In the genomic region with DNA sequence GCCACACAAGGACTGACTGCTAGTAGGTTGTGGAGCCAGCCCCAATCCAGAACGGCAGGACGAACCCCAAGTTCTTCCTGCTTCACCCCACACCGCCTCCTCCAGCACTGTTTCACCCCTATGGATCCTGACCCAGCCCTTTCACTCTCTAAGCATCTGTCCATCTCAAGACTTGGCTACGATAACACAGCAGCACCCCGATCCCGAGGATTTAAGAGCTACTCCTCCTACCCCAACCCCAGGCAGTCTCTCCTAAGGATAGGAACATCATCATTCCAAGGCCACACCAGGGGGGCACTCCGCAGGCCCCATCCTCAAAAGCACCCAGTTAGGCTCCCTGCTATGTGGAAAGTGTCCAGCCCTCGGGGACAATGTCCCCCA, we compare ENCODE assay signal across 8 cellular contexts. TPM values are rescaled to one million over a fixed set of nuclear protein-coding genes. Genes with fewer than 3 reads are reported as not detected.
DNase-seq lines count a peak whose midpoint lies in the region; ATAC-seq, FAIRE-seq and TF ChIP-seq lines count a peak whose summit lies in the region.

No MANE protein-coding gene starts in this region.

- H3K9me3 ChIP-seq in HepG2 (ENCODE audit: low read length) (no peaks in the 10 kb centered on the region), thyroid gland (no peaks in the 10 kb centered on the region)

- no peak for TF ChIP-seq RAD21 in HepG2 (CRISPR knock-in tag; IDR thresholded peaks at IDR 0.05)

- peak overlapping the region; percentile 90 for H3K4me2 ChIP-seq in HepG2 (ENCODE audit: low read depth, low read length)

- no peak for FAIRE-seq in HepG2 (lab: Jason Lieb, UNC)

- in situ Hi-C loops in HepG2 (cut with HindIII; ENCODE audit: extremely low pct_ligation_motif_present, low pct_unique_long_range_greater_than_20kb), result no loop called here

- peaks cover 0 to 4% of the 10 kb centered on the region in 2 experiments; a peak in 1 of 5 replicates for H3K27me3 ChIP-seq in HepG2 (ENCODE audit: control insufficient read depth in 1 of 2, insufficient read depth in 2 of 2, low read length in 2 of 2)
- H3K27me3 ChIP-seq in thyroid gland, result no peaks in the 10 kb centered on the region

- peak overlapping the region; percentile 89 to 98 (median 94) for H3K4me3 ChIP-seq in HepG2 (replicated peaks in 1 of 3; ENCODE audit: insufficient read depth in 1 of 3, low read depth in 2 of 3, low read length in 3 of 3)
- H3K4me3 ChIP-seq in thyroid gland (replicated peaks in 1 of 3), result peak overlapping the region; percentile 58 to 91 (median 69)

- BruUV-seq in HepG2 (replicated peaks; lab: Mats Ljungman, UMichigan), result TSS peak; percentile 74

- no peaks in the 10 kb centered on the region for H4K20me1 ChIP-seq in HepG2 (ENCODE audit: insufficient read depth, low read length)

- H3K79me2 ChIP-seq in HepG2 (ENCODE audit: insufficient read depth, low read length), result peaks cover 4% of the 10 kb centered on the region

- H3K36me3 ChIP-seq in HepG2 (replicated peaks in 1 of 2; ENCODE audit: control insufficient read depth in 1 of 2, insufficient read depth in 2 of 2, low read length in 2 of 2) (no peaks in the 10 kb centered on the region), thyroid gland (peaks cover 3% of the 10 kb centered on the region in 2 donors)

- POLR2A ChIA-PET in HepG2 (lab: Yijun Ruan, JAX), result interaction anchor here (0.6 to 1.6 kb wide), 9 partner anchors 13 to 942 kb away, joined by 3 to 9 read pairs (median 4); partner anchors contain the start of genes AOX1 and SPATS2L

- intact Hi-C loops in HepG2 (cut with micrococcal nuclease; ENCODE audit: unreplicated experiment), result no loop called here
- intact Hi-C loops in thyroid gland (cut with DNase I), result no loop called here

- TF ChIP-seq POLR2A in HepG2 (IDR thresholded peaks at IDR 0.05; ENCODE audit: insufficient read depth in 1 of 2, low read depth in 2 of 2, low read length in 2 of 2), result no peak
- no peak for TF ChIP-seq POLR2A in thyroid gland (IDR thresholded peaks at IDR 0.05)

- DNase-seq in stimulated activated CD4-positive, alpha-beta T cell treated with anti-CD3 and anti-CD28 coated beads, Interleukin-15, amount 100 ng/mL, for 24 hours, result peak; percentile 7
- DNase-seq in stimulated activated CD4-positive, alpha-beta T cell treated with anti-CD3 and anti-CD28 coated beads, Interleukin-4, amount 100 ng/mL, for 4 hours, result no peak
- DNase-seq in NCI-H2227 (lab: John Stamatoyannopoulos, UW; ENCODE audit: unreplicated experiment) (peak; percentile 52), cerebellar cortex (ENCODE audit: low spot score) (peak; percentile 19), HepG2 (ENCODE audit: low spot score) (no peak), thyroid gland (peak; percentile 13 to 20), SIG-M5 (lab: John Stamatoyannopoulos, UW) (no peak)

- WGBS in HepG2 (ENCODE audit: low lambda C conversion rate), result 2% methylated on average over 8 of the region's 8 CpGs
- WGBS in thyroid gland, 2 donors, result 33 to 38% methylated on average over 6 to 8 of the region's 8 CpGs

- TF ChIP-seq EP300 in HepG2 (IDR thresholded peaks at IDR 0.05; ENCODE audit: low read depth in 2 of 2, low read length in 2 of 2) (no peak), HepG2 (CRISPR knock-in tag; IDR thresholded peaks at IDR 0.05; ENCODE audit: borderline replicate concordance) (no peak)

- H3K4me1 ChIP-seq in HepG2 (ENCODE audit: insufficient read depth, low read length), result peaks cover 23% of the 10 kb centered on the region
- H3K4me1 ChIP-seq in thyroid gland, result peaks cover 4 to 9% of the 10 kb centered on the region in 2 donors

- H3K9ac ChIP-seq in HepG2 (ENCODE audit: insufficient read depth, low read depth, low read length), result peak overlapping the region; percentile 85

- ATAC-seq in HepG2, result peak; percentile 41
- ATAC-seq in GM21717 (IDR thresholded peaks at IDR 0.05; ENCODE audit: unreplicated experiment), result no peak

- H3K27ac ChIP-seq in HepG2 (ENCODE audit: extremely low read length, insufficient read depth, low read length) (peak overlapping the region; percentile 69), thyroid gland (peak overlapping the region; percentile 67 to 72 (median 71))

- peak overlapping the region; percentile 56 for H2AFZ ChIP-seq in HepG2 (ENCODE audit: low read length)

- TF ChIP-seq CTCF in HepG2 (CRISPR knock-in tag; IDR thresholded peaks at IDR 0.05) (no peak; the same call in 1 of the 2 replicates), thyroid gland (IDR thresholded peaks at IDR 0.05) (no peak)

- CTCF ChIA-PET in HepG2 (lab: Yijun Ruan, JAX; ENCODE audit: low intra/inter-chr PET ratio, low total read pairs), result interaction anchor here (1.2 to 2.1 kb wide), 2 partner anchors 25 to 530 kb away, joined by 5 to 8 read pairs; no protein-coding TSS in a partner anchor

TF ChIP-seq in HepG2, 621 proteins besides CTCF, POLR2A, EP300 and RAD21 (continues in another document):
- no peak for TF ChIP-seq PAF1 (CRISPR knock-in tag; IDR thresholded peaks at IDR 0.05)

RNA-seq across cellular contexts. Expression of gene KCTD18, which starts 0.7 kb away (rescaled TPM):
- total RNA-seq in HepG2 (2016; rRNA removed; fragmentation: Illumina TruSeq; extraction: Trizol) (7.0 and 7.1 TPM in 2 replicates), thyroid gland (100 to 1,000 TPM in 1 of 4 donors, 10 to 100 TPM in 3; 30.5 to 122 (median 60.4) TPM)
- total RNA-seq in HepG2 (2016; cell fraction: cytosol; rRNA removed; fragmentation: Illumina TruSeq; extraction: Trizol; ENCODE audit: low read depth), result 1.9 and 2.4 TPM in 2 replicates
- total RNA-seq in HepG2 (2016; cell fraction: insoluble cytoplasmic fraction; rRNA removed; fragmentation: Illumina TruSeq; extraction: Trizol), result 6.3 and 7.3 TPM in 2 replicates
- 7.3 and 8.3 TPM in 2 replicates for total RNA-seq in HepG2 (2016; cell fraction: membrane; rRNA removed; fragmentation: Illumina TruSeq; extraction: Trizol)
- 3.6 and 4.2 TPM in 2 replicates for total RNA-seq in HepG2 (2016; cell fraction: nucleus; rRNA removed; fragmentation: Illumina TruSeq; extraction: Trizol)
- polyA plus RNA-seq in HepG2 (2011; rRNA removed), result 2.2 and 2.5 TPM in 2 replicates
- polyA plus RNA-seq in HepG2 (2011; cell fraction: cytosol; rRNA removed), result 1.6 and 2.3 TPM in 2 replicates
- polyA plus RNA-seq in HepG2 (2011; cell fraction: nucleus; rRNA removed), result 3.2 and 4.3 TPM in 2 replicates
- 2.8 and 4.9 TPM in 2 replicates for polyA plus RNA-seq in HepG2 (2012)
- polyA plus RNA-seq in HepG2 (2016; cell fraction: cytosol; fragmentation: Illumina TruSeq; extraction: Trizol; ENCODE audit: low read depth), result 2.4 and 3.1 TPM in 2 replicates
- polyA plus RNA-seq in HepG2 (2016; cell fraction: insoluble cytoplasmic fraction; fragmentation: Illumina TruSeq; extraction: Trizol; ENCODE audit: low read depth), result 5.9 and 8.3 TPM in 2 replicates
- 5.6 TPM in 2 replicates for polyA plus RNA-seq in HepG2 (2016; cell fraction: membrane; fragmentation: Illumina TruSeq; extraction: Trizol; ENCODE audit: low read depth)
- 5.0 and 6.2 TPM in 2 replicates for polyA plus RNA-seq in HepG2 (2016; cell fraction: nucleus; fragmentation: Illumina TruSeq; extraction: Trizol; ENCODE audit: insufficient read depth, low read depth)
- polyA minus RNA-seq in HepG2 (2011; rRNA and poly(A)+ RNA removed; ENCODE audit: low replicate concordance), result 0.42 and 0.86 TPM in 2 replicates
- 2.0 and 2.1 TPM in 2 replicates for polyA minus RNA-seq in HepG2 (2011; cell fraction: cytosol; rRNA and poly(A)+ RNA removed)
- polyA minus RNA-seq in HepG2 (2011; cell fraction: nucleus; rRNA and poly(A)+ RNA removed), result 4.0 and 4.1 TPM in 2 replicates

RNA-seq across cellular contexts. Expression of gene SGO2, which starts 16.8 kb away (rescaled TPM):
- total RNA-seq in HepG2 (2016; rRNA removed; fragmentation: Illumina TruSeq; extraction: Trizol) (16.2 and 32.2 TPM in 2 replicates), thyroid gland (1 to 10 TPM; 1.6 to 5.2 (median 3.2) TPM)
- 1.1 and 1.4 TPM in 2 replicates for total RNA-seq in HepG2 (2016; cell fraction: cytosol; rRNA removed; fragmentation: Illumina TruSeq; extraction: Trizol; ENCODE audit: low read depth)
- 16.1 and 31.3 TPM in 2 replicates for total RNA-seq in HepG2 (2016; cell fraction: insoluble cytoplasmic fraction; rRNA removed; fragmentation: Illumina TruSeq; extraction: Trizol)
- 4.3 and 5.1 TPM in 2 replicates for total RNA-seq in HepG2 (2016; cell fraction: membrane; rRNA removed; fragmentation: Illumina TruSeq; extraction: Trizol)
- total RNA-seq in HepG2 (2016; cell fraction: nucleus; rRNA removed; fragmentation: Illumina TruSeq; extraction: Trizol), result 26.7 and 28.5 TPM in 2 replicates
- 1.9 and 5.1 TPM in 2 replicates for polyA plus RNA-seq in HepG2 (2011; rRNA removed)
- 1.2 and 1.3 TPM in 2 replicates for polyA plus RNA-seq in HepG2 (2011; cell fraction: cytosol; rRNA removed)
- 2.6 and 2.7 TPM in 2 replicates for polyA plus RNA-seq in HepG2 (2011; cell fraction: nucleus; rRNA removed)
- polyA plus RNA-seq in HepG2 (2012), result 3.4 and 6.3 TPM in 2 replicates
- polyA plus RNA-seq in HepG2 (2016; cell fraction: cytosol; fragmentation: Illumina TruSeq; extraction: Trizol; ENCODE audit: low read depth), result 0.41 and 0.43 TPM in 2 replicates
- polyA plus RNA-seq in HepG2 (2016; cell fraction: insoluble cytoplasmic fraction; fragmentation: Illumina TruSeq; extraction: Trizol; ENCODE audit: low read depth), result 25.2 and 26.5 TPM in 2 replicates
- 1.2 TPM in 2 replicates for polyA plus RNA-seq in HepG2 (2016; cell fraction: membrane; fragmentation: Illumina TruSeq; extraction: Trizol; ENCODE audit: low read depth)
- polyA plus RNA-seq in HepG2 (2016; cell fraction: nucleus; fragmentation: Illumina TruSeq; extraction: Trizol; ENCODE audit: insufficient read depth, low read depth), result 17.4 and 17.5 TPM in 2 replicates
- polyA minus RNA-seq in HepG2 (2011; rRNA and poly(A)+ RNA removed; ENCODE audit: low replicate concordance), result 0.84 and 3.3 TPM in 2 replicates
- polyA minus RNA-seq in HepG2 (2011; cell fraction: cytosol; rRNA and poly(A)+ RNA removed), result 4.9 and 5.4 TPM in 2 replicates
- 26.2 and 43.8 TPM in 2 replicates for polyA minus RNA-seq in HepG2 (2011; cell fraction: nucleus; rRNA and poly(A)+ RNA removed)

Comparison
In these comparisons a context has a peak if more than half of its experiments do, and no peak if none do; other contexts are left out.
1. DNase-seq: peak in stimulated activated CD4-positive, alpha-beta T cell treated with anti-CD3 and anti-CD28 coated beads, Interleukin-15, amount 100 ng/mL, for 24 hours (single experiment), NCI-H2227 (single experiment), cerebellar cortex (single experiment) and thyroid gland (2 of 2); none in stimulated activated CD4-positive, alpha-beta T cell treated with anti-CD3 and anti-CD28 coated beads, Interleukin-4, amount 100 ng/mL, for 4 hours (0 of 2), HepG2 (single experiment) and SIG-M5 (single experiment).